In the genomic region with DNA sequence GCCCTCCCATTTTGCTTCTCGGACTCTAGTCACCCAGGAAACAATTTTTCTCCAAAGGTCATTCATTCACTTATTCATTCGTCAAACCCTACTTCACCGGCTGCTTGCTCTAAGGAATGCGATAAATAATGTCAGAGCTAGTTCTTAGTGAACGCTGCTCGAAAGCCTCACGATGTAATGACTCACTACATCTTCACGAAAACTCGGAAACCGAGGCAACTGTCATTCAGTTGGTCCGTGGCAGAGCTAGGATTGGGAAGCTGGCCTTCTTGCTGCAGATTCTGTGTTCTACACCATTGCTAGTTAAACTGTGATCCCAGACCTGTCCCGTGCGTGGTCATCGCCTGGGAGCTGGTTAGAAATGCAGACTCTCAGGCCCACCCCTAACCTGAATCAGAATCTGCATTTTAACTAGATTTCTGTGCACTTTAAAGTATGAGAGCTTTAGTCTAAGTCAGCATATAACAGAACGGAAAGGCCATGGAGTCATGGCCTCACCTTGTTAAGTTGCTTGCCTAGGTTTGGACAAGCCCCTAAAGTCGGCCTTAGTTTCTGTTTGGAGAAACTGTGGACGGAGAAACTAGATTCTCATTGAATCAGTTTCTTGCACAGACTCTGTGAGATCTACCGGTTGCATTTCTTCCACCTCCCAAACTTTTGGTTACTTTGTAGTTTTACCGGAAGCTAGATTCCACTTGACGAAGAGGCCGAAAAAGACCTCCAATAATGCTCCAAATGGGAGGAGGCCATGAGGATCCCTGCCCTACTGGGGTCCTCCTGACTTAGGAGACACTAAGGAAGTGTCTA, we compare ENCODE assay signal across 8 cellular contexts. TPM values are rescaled to one million over a fixed set of nuclear protein-coding genes. Genes with fewer than 3 reads are reported as not detected.
DNase-seq lines count a peak whose midpoint lies in the region; ATAC-seq and TF ChIP-seq lines count a peak whose summit lies in the region.

No MANE protein-coding gene starts in this region.

- H3K4me1 Mint-ChIP-seq in effector memory CD8-positive, alpha-beta T cell (ENCODE audit: low read depth in 2 of 2), result peaks cover 40 to 56% of the 10 kb centered on the region in 2 donors

- CTCF ChIA-PET in RWPE1 (lab: Yijun Ruan, JAX), result interaction anchor here (0.5 to 1.5 kb wide), 2 partner anchors 102 to 349 kb away, joined by 3 to 6 read pairs; no protein-coding TSS in a partner anchor

- no peaks in the 10 kb centered on the region for H3K36me3 ChIP-seq in neural cell (ENCODE audit: insufficient read depth, low read length)

- POLR2A ChIA-PET in RWPE1 (lab: Yijun Ruan, JAX; ENCODE audit: low non-redundant PET), result interaction anchor here (0.6 kb wide), 1 partner anchor 64 kb away, joined by 3 read pairs; no protein-coding TSS in a partner anchor

- peaks cover 53% of the 10 kb centered on the region for H3K36me3 Mint-ChIP-seq in effector memory CD8-positive, alpha-beta T cell (ENCODE audit: insufficient read depth)

- peak overlapping the region; percentile 96 to 97 for H3K4me3 Mint-ChIP-seq in effector memory CD8-positive, alpha-beta T cell

- H3K4me2 ChIP-seq in neural cell (ENCODE audit: low read length), result peak overlapping the region; percentile 46

- H3F3A ChIP-seq in neural cell (ENCODE audit: insufficient read depth, low read length, poor library complexity, severe bottlenecking), result no peaks in the 10 kb centered on the region

- peak; percentile 44 for DNase-seq in activated T-cell treated with anti-CD3 and anti-CD28 coated beads, Interleukin-2, amount 50 U/mL, for 1 hour
- DNase-seq in activated T-cell treated with anti-CD3 and anti-CD28 coated beads for 4 hours (no peak), RWPE1 (ENCODE audit: low spot score) (peak; percentile 65), NCI-H1436 (lab: John Stamatoyannopoulos, UW) (no peak), NCI-H146 (lab: John Stamatoyannopoulos, UW) (no peak)
- no peak for DNase-seq in effector memory CD8-positive, alpha-beta T cell

- no peaks in the 10 kb centered on the region for H4K20me1 ChIP-seq in neural cell (ENCODE audit: insufficient read depth)

- H3K27me3 ChIP-seq in neural cell (ENCODE audit: insufficient read depth, low read depth, low read length), result no peaks in the 10 kb centered on the region

- ATAC-seq in effector memory CD8-positive, alpha-beta T cell (replicated peaks), result peak; percentile 25
- no peak for ATAC-seq in HG03442 (IDR thresholded peaks at IDR 0.05; ENCODE audit: unreplicated experiment)

- H3K4me3 ChIP-seq in neural cell (ENCODE audit: low read length), result peak overlapping the region; percentile 80

- TF ChIP-seq RAD21 in neural cell (conservative IDR thresholded peaks at IDR 0.05), result no peak

- no peaks in the 10 kb centered on the region for H3K9me3 ChIP-seq in neural cell (ENCODE audit: low read length)

- H2AFZ ChIP-seq in neural cell (ENCODE audit: low read depth, low read length), result peak overlapping the region; percentile 53

- no peaks in the 10 kb centered on the region for H3K27me3 Mint-ChIP-seq in effector memory CD8-positive, alpha-beta T cell

- H3K79me2 ChIP-seq in neural cell (replicated peaks; ENCODE audit: insufficient read depth, low read length), result no peaks in the 10 kb centered on the region

- peak overlapping the region; percentile 73 to 94 for H3K27ac Mint-ChIP-seq in effector memory CD8-positive, alpha-beta T cell

- TF ChIP-seq CTCF in RWPE1 (conservative IDR thresholded peaks at IDR 0.05; ENCODE audit: low read depth) (no peak), neural cell (IDR thresholded peaks at IDR 0.05; ENCODE audit: poor library complexity, severe bottlenecking) (no peak)

- no peaks in the 10 kb centered on the region for H3K9me2 ChIP-seq in neural cell (ENCODE audit: insufficient read depth, low read length)

- no peak for TF ChIP-seq EP300 in neural cell (conservative IDR thresholded peaks at IDR 0.05; ENCODE audit: poor library complexity, severe bottlenecking)

- H3K9me3 Mint-ChIP-seq in effector memory CD8-positive, alpha-beta T cell, result no peaks in the 10 kb centered on the region

- H3K9ac ChIP-seq in neural cell (ENCODE audit: low read length), result peak overlapping the region; percentile 70

- H3K27ac ChIP-seq in RWPE1 (peak overlapping the region; percentile 83), neural cell (ENCODE audit: low read length) (no peak overlapping the region)

TF ChIP-seq in neural cell, 6 proteins besides CTCF, POLR2A, EP300 and RAD21:
- TF ChIP-seq POLR2AphosphoS5 (IDR thresholded peaks at IDR 0.05), result no peak
- no peak for TF ChIP-seq TAF1 (IDR thresholded peaks at IDR 0.05; ENCODE audit: low read depth)
- TF ChIP-seq EZH2 (IDR thresholded peaks at IDR 0.05; ENCODE audit: borderline replicate concordance, insufficient read depth, low read length, poor library complexity, severe bottlenecking), result no peak
- no peak for TF ChIP-seq SMC3 (conservative IDR thresholded peaks at IDR 0.05; ENCODE audit: poor library complexity)
- no peak for TF ChIP-seq MXI1 (conservative IDR thresholded peaks at IDR 0.05; ENCODE audit: poor library complexity, severe bottlenecking)
- TF ChIP-seq, protein P1, sequence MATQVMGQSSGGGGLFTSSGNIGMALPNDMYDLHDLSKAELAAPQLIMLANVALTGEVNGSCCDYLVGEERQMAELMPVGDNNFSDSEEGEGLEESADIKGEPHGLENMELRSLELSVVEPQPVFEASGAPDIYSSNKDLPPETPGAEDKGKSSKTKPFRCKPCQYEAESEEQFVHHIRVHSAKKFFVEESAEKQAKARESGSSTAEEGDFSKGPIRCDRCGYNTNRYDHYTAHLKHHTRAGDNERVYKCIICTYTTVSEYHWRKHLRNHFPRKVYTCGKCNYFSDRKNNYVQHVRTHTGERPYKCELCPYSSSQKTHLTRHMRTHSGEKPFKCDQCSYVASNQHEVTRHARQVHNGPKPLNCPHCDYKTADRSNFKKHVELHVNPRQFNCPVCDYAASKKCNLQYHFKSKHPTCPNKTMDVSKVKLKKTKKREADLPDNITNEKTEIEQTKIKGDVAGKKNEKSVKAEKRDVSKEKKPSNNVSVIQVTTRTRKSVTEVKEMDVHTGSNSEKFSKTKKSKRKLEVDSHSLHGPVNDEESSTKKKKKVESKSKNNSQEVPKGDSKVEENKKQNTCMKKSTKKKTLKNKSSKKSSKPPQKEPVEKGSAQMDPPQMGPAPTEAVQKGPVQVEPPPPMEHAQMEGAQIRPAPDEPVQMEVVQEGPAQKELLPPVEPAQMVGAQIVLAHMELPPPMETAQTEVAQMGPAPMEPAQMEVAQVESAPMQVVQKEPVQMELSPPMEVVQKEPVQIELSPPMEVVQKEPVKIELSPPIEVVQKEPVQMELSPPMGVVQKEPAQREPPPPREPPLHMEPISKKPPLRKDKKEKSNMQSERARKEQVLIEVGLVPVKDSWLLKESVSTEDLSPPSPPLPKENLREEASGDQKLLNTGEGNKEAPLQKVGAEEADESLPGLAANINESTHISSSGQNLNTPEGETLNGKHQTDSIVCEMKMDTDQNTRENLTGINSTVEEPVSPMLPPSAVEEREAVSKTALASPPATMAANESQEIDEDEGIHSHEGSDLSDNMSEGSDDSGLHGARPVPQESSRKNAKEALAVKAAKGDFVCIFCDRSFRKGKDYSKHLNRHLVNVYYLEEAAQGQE (IDR thresholded peaks at IDR 0.05; ENCODE audit: borderline replicate concordance), result no peak

RNA-seq across cellular contexts. Expression of a gene that starts 0.6 kb away (rescaled TPM):
- 15.7 and 17.9 TPM in 2 replicates for polyA plus RNA-seq in neural cell
- polyA minus RNA-seq in neural cell, result 14.7 and 14.9 TPM in 2 replicates

RNA-seq across cellular contexts. Expression of a gene that starts 20.9 kb away (rescaled TPM):
- polyA plus RNA-seq in neural cell, result 19.6 and 19.8 TPM in 2 replicates
- 14.8 and 21.7 TPM in 2 replicates for polyA minus RNA-seq in neural cell

RNA-seq across cellular contexts. Expression of a gene that starts 21.3 kb away (rescaled TPM):
- 18.9 and 21.2 TPM in 2 replicates for polyA plus RNA-seq in neural cell
- polyA minus RNA-seq in neural cell, result 23.8 and 26.5 TPM in 2 replicates

RNA-seq across cellular contexts. Expression of a gene that starts 47.1 kb away (rescaled TPM):
- polyA plus RNA-seq in neural cell, result 23.5 and 24.2 TPM in 2 replicates
- polyA minus RNA-seq in neural cell, result 39.7 and 48.5 TPM in 2 replicates

Comparison
In these comparisons a context has a peak if more than half of its experiments do, and no peak if none do; other contexts are left out.
1. DNase-seq: peak in activated T-cell treated with anti-CD3 and anti-CD28 coated beads, Interleukin-2, amount 50 U/mL, for 1 hour (single experiment) and RWPE1 (single experiment); none in activated T-cell treated with anti-CD3 and anti-CD28 coated beads for 4 hours (single experiment), effector memory CD8-positive, alpha-beta T cell (0 of 3), NCI-H1436 (single experiment) and NCI-H146 (single experiment).